ENCODE assay signal across 8 cellular contexts in genomic region chr9:107172160-107172978, GRCh38.
A peak's percentile ranks its signal among the peaks of the same experiment; 100 is the strongest.
DNase-seq lines count a peak whose midpoint lies in the region; ATAC-seq and TF ChIP-seq lines count a peak whose summit lies in the region.

No MANE protein-coding gene starts in this region.

- in situ Hi-C loops in Panc1 (cut with HindIII; ENCODE audit: low pct_unique_long_range_greater_than_20kb, low sequenced_read_pairs): no loop called here

- POLR2A ChIA-PET in Panc1 (lab: Charles Lee): no interaction called here

- no peak overlapping the region for H3K4me3 ChIP-seq in Panc1 (ENCODE audit: low read depth in 2 of 2, low read length in 2 of 2)
- no peak overlapping the region for H3K4me3 ChIP-seq in fibroblast of villous mesenchyme (ENCODE audit: low read depth, low read length)

- H3K27me3 Mint-ChIP-seq in activated T-helper 17 cell treated with anti-CD3 and anti-CD28 coated beads, Interleukin-2, amount 50 U/mL, for 72 hours: peaks cover 20% of the 10 kb centered on the region
- no peaks in the 10 kb centered on the region for H3K27me3 Mint-ChIP-seq in type B pancreatic cell

- H3K27me3 ChIP-seq in Panc1 (ENCODE audit: control insufficient read depth, insufficient read depth, low read length): no peaks in the 10 kb centered on the region

- BruUV-seq in Panc1 (replicated peaks; lab: Mats Ljungman, UMichigan): no TSS peak

- no peaks in the 10 kb centered on the region for H3K4me1 ChIP-seq in Panc1 (ENCODE audit: control insufficient read depth, insufficient read depth, low read length)

- H3K36me3 Mint-ChIP-seq in activated T-helper 17 cell treated with anti-CD3 and anti-CD28 coated beads, Interleukin-2, amount 50 U/mL, for 72 hours (ENCODE audit: low read depth): no peaks in the 10 kb centered on the region
- H3K36me3 Mint-ChIP-seq in type B pancreatic cell: no peaks in the 10 kb centered on the region

- peak overlapping the region; percentile 83 for H3K27ac Mint-ChIP-seq in activated T-helper 17 cell treated with anti-CD3 and anti-CD28 coated beads, Interleukin-2, amount 50 U/mL, for 72 hours
- no peak overlapping the region for H3K27ac Mint-ChIP-seq in type B pancreatic cell

- no peaks in the 10 kb centered on the region for H3K9me3 ChIP-seq in Panc1 (ENCODE audit: control insufficient read depth, insufficient read depth, low read depth, low read length)

- no peak overlapping the region for H3K27ac ChIP-seq in Panc1 (ENCODE audit: low read length)

- peaks cover 14% of the 10 kb centered on the region for H3K4me1 Mint-ChIP-seq in activated T-helper 17 cell treated with anti-CD3 and anti-CD28 coated beads, Interleukin-2, amount 50 U/mL, for 72 hours
- H3K4me1 Mint-ChIP-seq in type B pancreatic cell (ENCODE audit: unreplicated experiment): peaks cover 30% of the 10 kb centered on the region

- CTCF ChIA-PET in Panc1 (lab: Charles Lee): no interaction called here

- no peaks in the 10 kb centered on the region for H3K9me3 Mint-ChIP-seq in activated T-helper 17 cell treated with anti-CD3 and anti-CD28 coated beads, Interleukin-2, amount 50 U/mL, for 72 hours
- H3K9me3 Mint-ChIP-seq in type B pancreatic cell: no peaks in the 10 kb centered on the region

- intact Hi-C loops in Panc1 (cut with micrococcal nuclease; ENCODE audit: unreplicated experiment): loop anchor here (5.0 to 10.0 kb wide), 2 partner anchors 308 to 1330 kb away; partner anchors contain the start of gene ZNF462

- TF ChIP-seq CTCF in Panc1 (IDR thresholded peaks at IDR 0.05) (peak; percentile 82), fibroblast of villous mesenchyme (IDR thresholded peaks at IDR 0.05; ENCODE audit: insufficient read depth, low read depth, low read length) (peak; percentile 93), omental fat pad (IDR thresholded peaks at IDR 0.05) (peak in 2 of 3 donors; percentile 18 to 35), type B pancreatic cell (conservative IDR thresholded peaks at IDR 0.05) (peak; percentile 95)

- peak; percentile 46 for DNase-seq in GDM1 (lab: John Stamatoyannopoulos, UW)
- DNase-seq in KG1 (lab: John Stamatoyannopoulos, UW): peak; percentile 58
- DNase-seq in Panc1 (ENCODE audit: low read depth, low spot score): peak; percentile 60
- peak; percentile 79 for DNase-seq in fibroblast of villous mesenchyme (ENCODE audit: low read depth)
- peak; percentile 44 for DNase-seq in omental fat pad (ENCODE audit: low spot score)
- peak; percentile 79 for DNase-seq in type B pancreatic cell (ENCODE audit: extremely low spot score, unreplicated experiment)

- H3K36me3 ChIP-seq in Panc1 (ENCODE audit: control insufficient read depth, insufficient read depth, low read length): no peaks in the 10 kb centered on the region

- ATAC-seq in GM21825 (IDR thresholded peaks at IDR 0.05; ENCODE audit: unreplicated experiment): peak; percentile 68
- peak; percentile 97 for ATAC-seq in Panc1
- ATAC-seq in activated T-helper 17 cell treated with anti-CD3 and anti-CD28 coated beads, Interleukin-2, amount 50 U/mL, for 72 hours (replicated peaks): peak; percentile 42
- ATAC-seq in omental fat pad (ENCODE audit: low FRiP score): peak; percentile 60

- peak overlapping the region; percentile 22 for H3K4me3 Mint-ChIP-seq in activated T-helper 17 cell treated with anti-CD3 and anti-CD28 coated beads, Interleukin-2, amount 50 U/mL, for 72 hours
- H3K4me3 Mint-ChIP-seq in type B pancreatic cell: no peak overlapping the region

Comparison
In these comparisons a context has a peak if more than half of its experiments do, and no peak if none do; other contexts are left out.
1. ATAC-seq: peak in every context shown above with its lines; median percentile 97 in Panc1; 68 in GM21825; 60 in omental fat pad; 42 in activated T-helper 17 cell treated with anti-CD3 and anti-CD28 coated beads, Interleukin-2, amount 50 U/mL, for 72 hours.
2. CTCF ChIP-seq: peak in every context shown above with its lines; median percentile 95 in type B pancreatic cell; 93 in fibroblast of villous mesenchyme; 82 in Panc1; 26 in omental fat pad.